In the genomic region with DNA sequence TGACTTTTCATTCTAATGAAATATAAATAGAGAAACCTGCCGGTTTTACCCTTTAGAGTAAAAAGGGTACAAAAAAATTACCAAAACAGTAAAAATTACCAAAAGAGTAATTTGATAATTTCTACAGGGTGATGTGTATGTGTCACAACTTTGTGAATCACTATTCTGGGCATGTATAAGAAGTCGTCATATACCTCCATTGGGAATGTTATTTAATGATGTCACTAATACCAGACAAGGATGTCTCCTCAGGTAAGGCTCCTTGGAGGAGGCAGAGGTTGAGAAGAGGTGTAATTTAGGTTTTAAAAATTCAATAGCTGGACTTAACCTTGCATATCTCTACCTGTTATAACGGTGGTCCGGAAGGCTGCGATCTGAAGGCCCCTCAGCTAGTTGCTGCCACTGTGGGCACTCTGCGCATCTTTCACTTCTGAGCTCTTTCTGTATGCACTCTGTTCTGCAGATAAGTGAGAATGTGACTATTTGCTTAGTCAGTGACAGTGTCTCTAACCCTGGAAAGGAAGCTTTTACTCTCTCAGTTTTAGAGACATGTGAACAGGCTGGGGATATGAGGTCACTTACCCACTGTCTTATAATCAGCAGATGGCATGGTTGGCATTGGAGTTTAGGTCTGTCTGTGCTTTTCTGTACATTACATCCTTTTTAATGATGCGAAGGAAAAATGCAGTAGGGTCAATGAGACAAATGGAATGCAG, we compare ENCODE assay signal across 9 cellular contexts. TPM values are rescaled to one million over a fixed set of nuclear protein-coding genes. Genes with fewer than 3 reads are reported as not detected.
DNase-seq lines count a peak whose midpoint lies in the region; ATAC-seq and TF ChIP-seq lines count a peak whose summit lies in the region.
"Had no signal": no experiment of that assay in that cellular context is flagged by ENCODE, and none has a peak within 500 bp of the region (broad histone marks: within the 10 kb centered on the region; RNA-seq: fewer than 3 reads in every experiment).

No MANE protein-coding gene starts in this region.

- no peaks in the 10 kb centered on the region for H3K9me3 ChIP-seq in CD4-positive, alpha-beta memory T cell (ENCODE audit: control insufficient read depth in 1 of 2, low read length in 2 of 2)
- no peaks in the 10 kb centered on the region for H3K9me3 ChIP-seq in naive thymus-derived CD4-positive, alpha-beta T cell (ENCODE audit: control insufficient read depth in 2 of 3, low read length in 3 of 3)

- H3K4me1 Mint-ChIP-seq in CD4-positive, alpha-beta memory T cell: peaks cover 17 to 44% (median 28%) of the 10 kb centered on the region in 4 donors
- H3K4me1 Mint-ChIP-seq in GM23338: peaks cover 21% of the 10 kb centered on the region
- peaks cover 28% of the 10 kb centered on the region for H3K4me1 Mint-ChIP-seq in activated naive CD8-positive, alpha-beta T cell treated with anti-CD3 and anti-CD28 coated beads, Interleukin-2, amount 10 ng/mL, durations not matched to agents 7 days and 5 days
- peaks cover 27 to 31% (median 29%) of the 10 kb centered on the region in 7 donors for H3K4me1 Mint-ChIP-seq in naive thymus-derived CD4-positive, alpha-beta T cell

- 0 out of 2 replicates have a peak, but pooled peaks cover 3% of the 10 kb centered on the region for H3F3A ChIP-seq in GM23338 (replicated peaks; ENCODE audit: low read depth)

- 0 out of 2 replicates have a peak, but pooled peaks cover 3% of the 10 kb centered on the region for H4K20me1 ChIP-seq in GM23338 (replicated peaks; ENCODE audit: insufficient read depth)

- peak overlapping the region in 6 of 7 donors; percentile 9 to 90 (median 68) for H3K27ac Mint-ChIP-seq in CD4-positive, alpha-beta memory T cell
- H3K27ac Mint-ChIP-seq in GM23338: no peak overlapping the region
- no peak overlapping the region for H3K27ac Mint-ChIP-seq in activated naive CD8-positive, alpha-beta T cell treated with anti-CD3 and anti-CD28 coated beads, Interleukin-2, amount 10 ng/mL, durations not matched to agents 7 days and 5 days
- peak overlapping the region in 6 of 9 donors; percentile 52 to 89 (median 76) for H3K27ac Mint-ChIP-seq in naive thymus-derived CD4-positive, alpha-beta T cell

- TF ChIP-seq CTCF in GM23338 (conservative IDR thresholded peaks at IDR 0.05; ENCODE audit: low read depth in 2 of 2): no peak

- H3K27ac ChIP-seq in CD4-positive, alpha-beta memory T cell (ENCODE audit: low read depth, low read length): no peak overlapping the region
- H3K27ac ChIP-seq in GM23338 (ENCODE audit: low read depth): no peak overlapping the region
- H3K27ac ChIP-seq in naive thymus-derived CD4-positive, alpha-beta T cell (ENCODE audit: low read depth, low read length): no peak overlapping the region

- peaks cover 0 to 3% (median 0%) of the 10 kb centered on the region in 8 donors for H3K9me3 Mint-ChIP-seq in CD4-positive, alpha-beta memory T cell
- H3K9me3 Mint-ChIP-seq in GM23338: peaks cover 6% of the 10 kb centered on the region; the same call in 2 of the 3 replicates
- H3K9me3 Mint-ChIP-seq in activated naive CD8-positive, alpha-beta T cell treated with anti-CD3 and anti-CD28 coated beads, Interleukin-2, amount 10 ng/mL, durations not matched to agents 7 days and 5 days: no peaks in the 10 kb centered on the region
- peaks cover 0 to 1% (median 0%) of the 10 kb centered on the region in 11 donors for H3K9me3 Mint-ChIP-seq in naive thymus-derived CD4-positive, alpha-beta T cell

- CTCF ChIA-PET in CD4-positive, alpha-beta memory T cell (lab: Charles Lee; ENCODE audit: partially characterized antibody): interaction anchor here (1.3 kb wide), 1 partner anchor 20 kb away, joined by 4 read pairs; no protein-coding TSS in a partner anchor
- CTCF ChIA-PET in naive thymus-derived CD4-positive, alpha-beta T cell (lab: Charles Lee): no interaction called here

- H3K9me2 ChIP-seq in GM23338 (ENCODE audit: insufficient read depth): no peaks in the 10 kb centered on the region

- peaks cover 29% of the 10 kb centered on the region for H3K4me1 ChIP-seq in CD4-positive, alpha-beta memory T cell (ENCODE audit: insufficient read depth, low read length)
- peaks cover 18% of the 10 kb centered on the region for H3K4me1 ChIP-seq in GM23338 (ENCODE audit: insufficient read depth)
- peaks cover 10% of the 10 kb centered on the region in 2 donors for H3K4me1 ChIP-seq in naive thymus-derived CD4-positive, alpha-beta T cell (ENCODE audit: control insufficient read depth in 2 of 2, insufficient read depth in 2 of 2, low read length in 2 of 2)

- no peaks in the 10 kb centered on the region for H3K27me3 ChIP-seq in CD4-positive, alpha-beta memory T cell (ENCODE audit: insufficient read depth, low read length)
- H3K27me3 ChIP-seq in GM23338 (ENCODE audit: insufficient read depth): peaks cover 75% of the 10 kb centered on the region
- H3K27me3 ChIP-seq in naive thymus-derived CD4-positive, alpha-beta T cell (ENCODE audit: control insufficient read depth in 2 of 2, insufficient read depth in 2 of 2, low read length in 2 of 2): no peaks in the 10 kb centered on the region

- no peaks in the 10 kb centered on the region for H3K36me3 ChIP-seq in CD4-positive, alpha-beta memory T cell (ENCODE audit: insufficient read depth, low read length)
- H3K36me3 ChIP-seq in GM23338 (ENCODE audit: insufficient read depth): no peaks in the 10 kb centered on the region
- H3K36me3 ChIP-seq in naive thymus-derived CD4-positive, alpha-beta T cell (ENCODE audit: control insufficient read depth in 2 of 3, insufficient read depth in 3 of 3, low read length in 3 of 3): no peaks in the 10 kb centered on the region

- POLR2A ChIA-PET in CD4-positive, alpha-beta memory T cell (lab: Charles Lee; ENCODE audit: partially characterized antibody): no interaction called here
- POLR2A ChIA-PET in activated naive CD8-positive, alpha-beta T cell treated with anti-CD3 and anti-CD28 coated beads, Interleukin-2, amount 10 ng/mL, durations not matched to agents 7 days and 5 days (lab: Charles Lee): interaction anchor here (1.1 kb wide), 1 partner anchor 54 kb away, joined by 3 read pairs; no protein-coding TSS in a partner anchor
- POLR2A ChIA-PET in naive thymus-derived CD4-positive, alpha-beta T cell (lab: Charles Lee): interaction anchor here (1.2 kb wide), 1 partner anchor 273 kb away, joined by 3 read pairs; a partner anchor contains a TSS

- intact Hi-C loops in CD4-positive, alpha-beta memory T cell (cut with micrococcal nuclease): loop anchor here (5.0 kb wide), 1 partner anchor 273 kb away; a partner anchor contains a TSS
- intact Hi-C loops in naive thymus-derived CD4-positive, alpha-beta T cell (cut with micrococcal nuclease): loop anchor here (2.0 to 10.0 kb wide), 3 partner anchors 16 to 616 kb away; a partner anchor contains a TSS

- H3K4me2 ChIP-seq in GM23338: no peak overlapping the region

- peak overlapping the region; percentile 83 to 98 (median 93) for H3K4me3 Mint-ChIP-seq in CD4-positive, alpha-beta memory T cell
- H3K4me3 Mint-ChIP-seq in GM23338: peak overlapping the region; percentile 76
- H3K4me3 Mint-ChIP-seq in activated naive CD8-positive, alpha-beta T cell treated with anti-CD3 and anti-CD28 coated beads, Interleukin-2, amount 10 ng/mL, durations not matched to agents 7 days and 5 days: peak overlapping the region; percentile 60
- peak overlapping the region; percentile 88 to 95 (median 90) for H3K4me3 Mint-ChIP-seq in naive thymus-derived CD4-positive, alpha-beta T cell

- no peaks in the 10 kb centered on the region for H3K79me2 ChIP-seq in GM23338 (replicated peaks; ENCODE audit: insufficient read depth)

- no peak overlapping the region for H2AFZ ChIP-seq in GM23338

- ATAC-seq in GM23338 (no peak), HG03159 (IDR thresholded peaks at IDR 0.05; ENCODE audit: unreplicated experiment) (no peak), GM19455 (IDR thresholded peaks at IDR 0.05; ENCODE audit: unreplicated experiment) (no peak)
- no peak for ATAC-seq in activated naive CD8-positive, alpha-beta T cell treated with anti-CD3 and anti-CD28 coated beads, Interleukin-2, amount 10 ng/mL, durations not matched to agents 7 days and 5 days (ENCODE audit: low read depth)
- ATAC-seq in naive thymus-derived CD4-positive, alpha-beta T cell: no peak

- no peak for DNase-seq in CD4-positive, alpha-beta memory T cell
- DNase-seq in GM23338 (ENCODE audit: low spot score) (no peak), OCI-M1 (lab: John Stamatoyannopoulos, UW) (no peak), SW 1271 (lab: John Stamatoyannopoulos, UW) (no peak)
- no peak for DNase-seq in activated naive CD8-positive, alpha-beta T cell treated with anti-CD3 and anti-CD28 coated beads, Interleukin-2, amount 10 ng/mL, durations not matched to agents 7 days and 5 days
- DNase-seq in naive thymus-derived CD4-positive, alpha-beta T cell: no peak

- peaks cover 0 to 6% of the 10 kb centered on the region in 2 donors for H3K36me3 Mint-ChIP-seq in CD4-positive, alpha-beta memory T cell
- H3K36me3 Mint-ChIP-seq in GM23338 (ENCODE audit: low read depth): no peaks in the 10 kb centered on the region
- peaks cover 12% of the 10 kb centered on the region for H3K36me3 Mint-ChIP-seq in activated naive CD8-positive, alpha-beta T cell treated with anti-CD3 and anti-CD28 coated beads, Interleukin-2, amount 10 ng/mL, durations not matched to agents 7 days and 5 days
- peaks cover 0 to 15% (median 0%) of the 10 kb centered on the region in 5 donors for H3K36me3 Mint-ChIP-seq in naive thymus-derived CD4-positive, alpha-beta T cell

- H3K4me3 ChIP-seq in CD4-positive, alpha-beta memory T cell (ENCODE audit: low read length in 2 of 2): no peak overlapping the region
- H3K4me3 ChIP-seq in GM23338: peak overlapping the region; percentile 69
- H3K4me3 ChIP-seq in naive thymus-derived CD4-positive, alpha-beta T cell (ENCODE audit: low read length): no peak overlapping the region

- H3K27me3 Mint-ChIP-seq in CD4-positive, alpha-beta memory T cell: peaks cover 0 to 1% of the 10 kb centered on the region in 2 donors
- peaks cover 53% of the 10 kb centered on the region for H3K27me3 Mint-ChIP-seq in GM23338 (ENCODE audit: insufficient read depth, low read depth, poor library complexity)
- H3K27me3 Mint-ChIP-seq in activated naive CD8-positive, alpha-beta T cell treated with anti-CD3 and anti-CD28 coated beads, Interleukin-2, amount 10 ng/mL, durations not matched to agents 7 days and 5 days: peaks cover 12% of the 10 kb centered on the region
- H3K27me3 Mint-ChIP-seq in naive thymus-derived CD4-positive, alpha-beta T cell: peaks cover 0 to 43% (median 0%) of the 10 kb centered on the region in 5 donors

RNA-seq across cellular contexts. Expression of a gene that starts 1.0 kb away (rescaled TPM):
- total RNA-seq in CD4-positive, alpha-beta memory T cell: 1 to 10 TPM; 3.1 to 3.4 TPM
- polyA plus RNA-seq in CD4-positive, alpha-beta memory T cell: under 1 TPM in 1 of 2 donors, not detected in 1; 0.30 TPM
- total RNA-seq in GM23338 (2014; rRNA removed; shearing (Covaris generic)): 1.5 and 1.9 TPM in 2 replicates
- 0.15 and 0.28 TPM in 2 replicates for polyA plus RNA-seq in GM23338 (2016; fragmentation: Nextera tagmentation; extraction: Ambion mirVana)
- 1 to 10 TPM; 2.7 to 2.9 TPM for total RNA-seq in activated naive CD8-positive, alpha-beta T cell treated with anti-CD3 and anti-CD28 coated beads, Interleukin-2, amount 10 ng/mL, durations not matched to agents 7 days and 5 days
- 1 to 10 TPM in 4 of 5 experiments, under 1 TPM in 1; 0.70 to 2.9 (median 2.3) TPM for total RNA-seq in naive thymus-derived CD4-positive, alpha-beta T cell
- polyA plus RNA-seq in naive thymus-derived CD4-positive, alpha-beta T cell: not detected

RNA-seq across cellular contexts. Expression of a gene that starts 37.8 kb away (rescaled TPM):
- total RNA-seq in CD4-positive, alpha-beta memory T cell: not detected
- under 1 TPM in 1 of 2 donors, not detected in 1; 0.24 TPM for polyA plus RNA-seq in CD4-positive, alpha-beta memory T cell
- total RNA-seq in GM23338 (2014; rRNA removed; shearing (Covaris generic)): 5.9 and 7.9 TPM in 2 replicates
- polyA plus RNA-seq in GM23338 (2016; fragmentation: Nextera tagmentation; extraction: Ambion mirVana): 0.89 and 2.2 TPM in 2 replicates
- total RNA-seq in activated naive CD8-positive, alpha-beta T cell treated with anti-CD3 and anti-CD28 coated beads, Interleukin-2, amount 10 ng/mL, durations not matched to agents 7 days and 5 days: 1 to 10 TPM; 1.8 to 2.7 TPM
- total RNA-seq in naive thymus-derived CD4-positive, alpha-beta T cell: 1 to 10 TPM in 1 of 5 experiments, under 1 TPM in 2, not detected in 2; 0.24 to 1.4 (median 0.30) TPM
- not detected for polyA plus RNA-seq in naive thymus-derived CD4-positive, alpha-beta T cell
- total RNA-seq: fibroblast of villous mesenchyme had no signal

Comparison
In these comparisons a context has a peak if more than half of its experiments do, and no peak if none do; other contexts are left out.
1. H3K27ac Mint-ChIP-seq: peak in CD4-positive, alpha-beta memory T cell (6 of 7) and naive thymus-derived CD4-positive, alpha-beta T cell (6 of 9); none in GM23338 (single experiment) and activated naive CD8-positive, alpha-beta T cell treated with anti-CD3 and anti-CD28 coated beads, Interleukin-2, amount 10 ng/mL, durations not matched to agents 7 days and 5 days (single experiment).
2. Peak in every context shown above with its lines, with median percentiles within 50 percentile points of each other: H3K4me3 Mint-ChIP-seq.